Comparison of ENCODE assay signal across 1 cellular context in the genomic region with DNA sequence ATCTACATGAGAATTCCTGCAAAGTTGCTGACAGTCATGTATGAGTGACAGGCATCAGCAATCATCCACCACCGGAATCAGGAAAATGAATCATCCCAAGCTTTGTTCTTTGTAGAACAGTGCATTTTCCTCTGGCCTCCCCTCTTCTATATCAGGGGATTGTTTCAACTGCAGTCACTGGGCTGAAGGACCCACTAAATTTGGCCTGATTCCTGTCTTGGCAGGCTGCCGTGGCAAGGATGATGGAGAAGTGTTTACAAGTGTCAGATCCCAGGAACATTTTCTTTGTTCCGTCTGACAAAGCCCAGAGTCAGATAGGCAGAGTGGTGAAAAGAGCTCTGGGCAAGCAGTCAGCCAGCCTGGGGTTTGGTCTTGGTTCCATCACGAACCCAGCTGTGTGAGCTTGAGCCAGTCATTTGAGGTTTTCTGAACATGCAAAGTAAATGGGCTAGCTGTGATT.
TF ChIP-seq lines count a peak whose summit lies in the region.

No MANE protein-coding gene starts in this region.

TF ChIP-seq in HepG2, 621 proteins besides CTCF, POLR2A, EP300 and RAD21 (continued from another document):
- no peak for TF ChIP-seq PBX3 (CRISPR knock-in tag; IDR thresholded peaks at IDR 0.05; ENCODE audit: borderline replicate concordance)
- TF ChIP-seq ZFP37 (CRISPR knock-in tag; IDR thresholded peaks at IDR 0.05; ENCODE audit: borderline replicate concordance), result no peak
- no peak for TF ChIP-seq ZFAT (CRISPR knock-in tag; conservative IDR thresholded peaks at IDR 0.05)
- TF ChIP-seq, protein P1, sequence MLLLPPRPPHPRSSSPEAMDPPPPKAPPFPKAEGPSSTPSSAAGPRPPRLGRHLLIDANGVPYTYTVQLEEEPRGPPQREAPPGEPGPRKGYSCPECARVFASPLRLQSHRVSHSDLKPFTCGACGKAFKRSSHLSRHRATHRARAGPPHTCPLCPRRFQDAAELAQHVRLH (CRISPR knock-in tag; IDR thresholded peaks at IDR 0.05; ENCODE audit: borderline replicate concordance, low read depth), result no peak
- TF ChIP-seq ZBTB7B (CRISPR knock-in tag; IDR thresholded peaks at IDR 0.05), result no peak
- no peak for TF ChIP-seq ZEB1 (IDR thresholded peaks at IDR 0.05; ENCODE audit: insufficient replicate concordance, low read depth)
- TF ChIP-seq FOXK2 (IDR thresholded peaks at IDR 0.05), result no peak
- no peak for TF ChIP-seq HNRNPLL (IDR thresholded peaks at IDR 0.05; ENCODE audit: low read depth, low read length, poor library complexity, severe bottlenecking)
- TF ChIP-seq HDAC6 (IDR thresholded peaks at IDR 0.05; ENCODE audit: low read depth, low read length), result no peak
- no peak for TF ChIP-seq ZNF790 (CRISPR knock-in tag; IDR thresholded peaks at IDR 0.05; ENCODE audit: borderline replicate concordance)
- no peak for TF ChIP-seq ZBTB34 (CRISPR knock-in tag; IDR thresholded peaks at IDR 0.05)
- TF ChIP-seq ZBTB33 (CRISPR knock-in tag; IDR thresholded peaks at IDR 0.05), result no peak
- no peak for TF ChIP-seq POLR2AphosphoS5 (IDR thresholded peaks at IDR 0.05; ENCODE audit: low read depth, low read length)
- TF ChIP-seq SMYD3 (CRISPR knock-in tag; IDR thresholded peaks at IDR 0.05), result no peak
- TF ChIP-seq PHF21A (CRISPR knock-in tag; IDR thresholded peaks at IDR 0.05), result no peak
- TF ChIP-seq ZNF513 (CRISPR knock-in tag; conservative IDR thresholded peaks at IDR 0.05), result no peak
TF ChIP-seq in HepG2: peak in this region for 0.
